Comparison of ENCODE assay signal across 8 cellular contexts in the genomic region with DNA sequence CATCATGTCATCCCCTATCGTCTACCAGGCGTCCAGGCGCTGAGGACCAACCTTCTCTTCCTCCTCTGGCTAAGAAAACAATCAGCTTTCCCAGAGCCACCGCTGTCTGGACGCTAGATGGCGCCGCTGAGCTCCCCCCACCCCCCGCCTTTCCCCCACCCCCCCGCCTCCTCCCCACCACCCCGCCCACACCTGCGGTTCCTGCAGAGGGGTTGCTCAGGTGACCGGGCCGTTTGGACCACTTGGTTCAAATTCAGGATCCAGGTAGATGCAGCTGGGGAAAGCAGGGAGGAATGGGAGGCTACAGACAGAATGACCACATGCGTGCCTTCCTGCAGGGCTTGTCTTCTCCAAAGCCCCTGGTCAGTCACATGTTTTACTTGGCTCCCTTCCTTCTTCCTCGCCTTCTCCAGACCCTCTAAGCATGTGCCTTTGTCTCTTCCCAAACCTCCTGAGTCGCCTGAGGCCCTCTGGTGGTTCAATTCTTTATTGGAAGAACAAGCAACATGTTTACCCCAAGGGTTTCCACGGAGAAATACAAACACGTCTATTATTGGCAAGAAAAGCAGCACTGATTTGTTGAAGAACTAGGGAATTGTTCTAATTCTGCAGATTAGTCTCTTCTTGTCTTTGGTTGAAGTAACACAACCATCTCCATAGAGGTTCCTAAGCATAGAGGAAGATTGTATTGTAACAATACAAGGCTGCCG. TPM values are rescaled to one million over a fixed set of nuclear protein-coding genes. Genes with fewer than 3 reads are reported as not detected.
DNase-seq lines count a peak whose midpoint lies in the region; ATAC-seq, FAIRE-seq and TF ChIP-seq lines count a peak whose summit lies in the region.

No MANE protein-coding gene starts in this region.

- no peak overlapping the region for H3K27ac ChIP-seq in effector memory CD4-positive, alpha-beta T cell (ENCODE audit: insufficient read depth, low read length, poor library complexity, severe bottlenecking)
- no peak overlapping the region for H3K27ac ChIP-seq in aorta (ENCODE audit: low read depth in 1 of 2, low read length in 2 of 2)

- no peak overlapping the region for H3K4me3 ChIP-seq in effector memory CD4-positive, alpha-beta T cell (ENCODE audit: insufficient read depth, low read depth, low read length, poor library complexity, severe bottlenecking)
- no peak overlapping the region for H3K4me3 ChIP-seq in aorta (ENCODE audit: low read length in 2 of 2)

- peaks cover 15% of the 10 kb centered on the region for H3K9me3 Mint-ChIP-seq in activated CD4-positive, alpha-beta T cell treated with anti-CD3 and anti-CD28 coated beads, Interleukin-2, amount 10 ng/mL, durations not matched to agents 24 days and 14 days

- no peaks in the 10 kb centered on the region for H3K4me1 Mint-ChIP-seq in activated CD4-positive, alpha-beta T cell treated with anti-CD3 and anti-CD28 coated beads, Interleukin-2, amount 10 ng/mL, durations not matched to agents 24 days and 14 days

- H3K36me3 Mint-ChIP-seq in activated CD4-positive, alpha-beta T cell treated with anti-CD3 and anti-CD28 coated beads, Interleukin-2, amount 10 ng/mL, durations not matched to agents 24 days and 14 days (ENCODE audit: low read depth): peaks cover 2% of the 10 kb centered on the region

- H3K27ac Mint-ChIP-seq in activated CD4-positive, alpha-beta T cell treated with anti-CD3 and anti-CD28 coated beads, Interleukin-2, amount 10 ng/mL, durations not matched to agents 24 days and 14 days: no peak overlapping the region

- DNase-seq in AML-193 (lab: John Stamatoyannopoulos, UW): peak; percentile 52 to 55
- DNase-seq in H54 (ENCODE audit: insufficient read length, low spot score): peak; percentile 58
- peak; percentile 95 for DNase-seq in NCI-H2227 (lab: John Stamatoyannopoulos, UW; ENCODE audit: unreplicated experiment)
- peak; percentile 69 for DNase-seq in activated CD4-positive, alpha-beta T cell treated with anti-CD3 and anti-CD28 coated beads, Interleukin-2, amount 10 ng/mL, durations not matched to agents 24 days and 14 days
- peak; percentile 13 to 30 (median 23) for DNase-seq in effector memory CD4-positive, alpha-beta T cell
- peak; percentile 89 for DNase-seq in medulla oblongata (ENCODE audit: extremely low spot score)
- peak; percentile 57 for DNase-seq in stimulated activated naive CD8-positive, alpha-beta T cell treated with anti-CD3 and anti-CD28 coated beads, Interleukin-15, Interleukin-2, amounts not matched to agents 100 U/mL and 50 U/mL, for 24 hours
- DNase-seq in aorta: no peak

- FAIRE-seq in H54 (lab: Jason Lieb, UNC): peak; percentile 23

- TF ChIP-seq POLR2A in H54 (IDR thresholded peaks at IDR 0.05; ENCODE audit: low read depth, low read length): no peak

- ATAC-seq in stimulated activated naive CD8-positive, alpha-beta T cell treated with anti-CD3 and anti-CD28 coated beads, Interleukin-15, Interleukin-2, amounts not matched to agents 100 U/mL and 50 U/mL, for 24 hours: peak; percentile 43
- no peak for ATAC-seq in aorta (ENCODE audit: low FRiP score)

- H3K4me3 Mint-ChIP-seq in activated CD4-positive, alpha-beta T cell treated with anti-CD3 and anti-CD28 coated beads, Interleukin-2, amount 10 ng/mL, durations not matched to agents 24 days and 14 days: no peak overlapping the region

- H3K27me3 Mint-ChIP-seq in activated CD4-positive, alpha-beta T cell treated with anti-CD3 and anti-CD28 coated beads, Interleukin-2, amount 10 ng/mL, durations not matched to agents 24 days and 14 days: peaks cover 48% of the 10 kb centered on the region

- H3K27me3 ChIP-seq in effector memory CD4-positive, alpha-beta T cell (replicated peaks; ENCODE audit: control insufficient read depth, insufficient read depth, low read length, poor library complexity, severe bottlenecking): no peaks in the 10 kb centered on the region
- no peaks in the 10 kb centered on the region for H3K27me3 ChIP-seq in aorta (ENCODE audit: control insufficient read depth in 1 of 2, insufficient read depth in 2 of 2, low read length in 1 of 2)

- peaks cover 5% of the 10 kb centered on the region for H3K9me3 ChIP-seq in effector memory CD4-positive, alpha-beta T cell (ENCODE audit: control insufficient read depth, low read length)
- peaks cover 7% of the 10 kb centered on the region for H3K9me3 ChIP-seq in aorta (ENCODE audit: control insufficient read depth, low read length)

- intact Hi-C loops in activated CD4-positive, alpha-beta T cell treated with anti-CD3 and anti-CD28 coated beads, Interleukin-2, amount 10 ng/mL, durations not matched to agents 24 days and 14 days (cut with micrococcal nuclease): no loop called here
- intact Hi-C loops in aorta (cut with DNase I): no loop called here

- 7 to 8% methylated on average over 15 to 19 of the region's 19 CpGs for WGBS in aorta, 2 donors

- no peaks in the 10 kb centered on the region for H3K36me3 ChIP-seq in effector memory CD4-positive, alpha-beta T cell (ENCODE audit: control insufficient read depth, insufficient read depth, low read length)
- no peaks in the 10 kb centered on the region for H3K36me3 ChIP-seq in aorta (ENCODE audit: control insufficient read depth in 1 of 2, insufficient read depth in 2 of 2, low read length in 1 of 2)

- H3K4me1 ChIP-seq in effector memory CD4-positive, alpha-beta T cell (ENCODE audit: control insufficient read depth, insufficient read depth, low read length, poor library complexity, severe bottlenecking): peaks cover 4% of the 10 kb centered on the region
- H3K4me1 ChIP-seq in aorta (ENCODE audit: control insufficient read depth in 1 of 2, insufficient read depth in 2 of 2, low read length in 2 of 2): no peaks in the 10 kb centered on the region

RNA-seq across cellular contexts. Expression of a gene that starts 24.7 kb away (rescaled TPM):
- total RNA-seq in activated CD4-positive, alpha-beta T cell treated with anti-CD3 and anti-CD28 coated beads, Interleukin-2, amount 10 ng/mL, durations not matched to agents 24 days and 14 days: not detected in 2 replicates
- total RNA-seq in aorta: under 1 TPM in 1 of 2 donors, not detected in 1; 0.72 TPM
- 10 to 100 TPM in 1 of 2 donors, under 1 TPM in 1; 0.23 to 17.9 TPM for polyA plus RNA-seq in aorta

Comparison
In these comparisons a context has a peak if more than half of its experiments do, and no peak if none do; other contexts are left out.
1. DNase-seq: peak in AML-193 (2 of 2), H54 (single experiment), NCI-H2227 (single experiment), activated CD4-positive, alpha-beta T cell treated with anti-CD3 and anti-CD28 coated beads, Interleukin-2, amount 10 ng/mL, durations not matched to agents 24 days and 14 days (single experiment), effector memory CD4-positive, alpha-beta T cell (3 of 3), medulla oblongata (single experiment) and stimulated activated naive CD8-positive, alpha-beta T cell treated with anti-CD3 and anti-CD28 coated beads, Interleukin-15, Interleukin-2, amounts not matched to agents 100 U/mL and 50 U/mL, for 24 hours (single experiment); none in aorta (0 of 2).